In the genomic region with DNA sequence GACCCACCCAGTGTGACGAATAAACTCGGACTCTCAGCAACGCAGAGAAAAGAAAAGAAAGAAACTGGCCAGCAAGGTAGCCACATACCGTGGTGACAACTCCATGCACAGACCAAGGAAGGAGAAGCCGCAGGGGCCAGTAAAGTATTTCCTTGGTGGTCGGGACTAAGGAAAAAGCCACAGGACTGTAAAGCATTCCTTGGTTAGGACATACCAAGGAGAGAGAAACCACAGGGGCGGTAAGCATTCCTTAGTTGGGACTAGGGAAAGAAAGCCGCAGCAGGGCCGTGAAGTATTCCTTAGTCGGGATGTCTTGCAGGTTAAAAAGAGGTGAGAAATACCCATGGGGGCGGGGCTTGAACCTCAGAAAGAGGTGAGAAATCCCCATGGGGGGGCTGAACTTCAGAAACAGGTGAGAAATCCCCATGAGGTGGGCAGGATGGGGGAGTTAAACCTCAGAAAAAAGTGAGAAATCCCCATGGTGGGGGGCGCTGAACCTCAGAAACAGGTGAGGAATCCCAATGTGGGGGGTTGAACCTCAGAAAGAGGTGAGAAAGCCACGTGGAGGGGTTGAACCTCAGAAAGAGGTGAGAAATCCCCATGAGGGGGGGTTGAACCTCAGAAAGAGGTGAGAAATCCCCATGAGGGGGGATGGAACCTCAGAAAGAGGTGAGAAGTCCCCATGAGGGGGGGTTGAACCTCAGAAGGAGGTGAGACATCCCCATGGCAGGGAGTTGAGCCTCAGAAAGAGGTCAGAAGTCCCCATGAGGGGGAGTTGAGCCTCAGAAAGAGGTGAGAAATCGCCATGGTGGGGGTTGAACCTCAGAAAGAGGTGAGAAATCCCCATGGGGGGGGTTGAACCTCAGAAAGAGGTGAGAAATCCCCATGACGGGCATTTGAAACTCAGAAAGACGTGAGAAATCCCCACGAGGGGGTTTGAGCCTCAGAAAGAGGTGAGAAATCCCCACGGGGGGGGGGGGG, we compare ENCODE assay signal across 13 cellular contexts. TPM values are rescaled to one million over a fixed set of nuclear protein-coding genes. Genes with fewer than 3 reads are reported as not detected.
DNase-seq lines count a peak whose midpoint lies in the region; ATAC-seq and FAIRE-seq lines count a peak whose summit lies in the region.
"Had no signal": no experiment of that assay in that cellular context is flagged by ENCODE, and none has a peak within 500 bp of the region (broad histone marks: within the 10 kb centered on the region; RNA-seq: fewer than 3 reads in every experiment).

No MANE protein-coding gene starts in this region.

- no peak overlapping the region for H3K4me3 ChIP-seq in CD4-positive, CD25-positive, alpha-beta regulatory T cell (ENCODE audit: low read depth, low read length)
- H3K4me3 ChIP-seq in MG63 = peak overlapping the region; percentile 22
- H3K4me3 ChIP-seq: ascending aorta, tibial nerve had no signal

- H3K4me1 Mint-ChIP-seq in CD4-positive, CD25-positive, alpha-beta regulatory T cell = peaks cover 8 to 24% (median 12%) of the 10 kb centered on the region in 4 donors

- ATAC-seq in CD4-positive, CD25-positive, alpha-beta regulatory T cell (ENCODE audit: low read depth in 2 of 2) = no peak
- ATAC-seq in HG02852 (IDR thresholded peaks at IDR 0.05; ENCODE audit: unreplicated experiment) (no peak), esophagus mucosa (no peak), left ventricle myocardium superior (no peak)

- FAIRE-seq in frontal cortex (lab: Jason Lieb, UNC) = no peak

- H3K36me3 Mint-ChIP-seq in CD4-positive, CD25-positive, alpha-beta regulatory T cell = no peaks in the 10 kb centered on the region

- H3K9me3 ChIP-seq in CD4-positive, CD25-positive, alpha-beta regulatory T cell (ENCODE audit: control insufficient read depth in 2 of 2, low read length in 2 of 2) = no peaks in the 10 kb centered on the region
- no peaks in the 10 kb centered on the region for H3K9me3 ChIP-seq in MG63
- H3K9me3 ChIP-seq: ascending aorta, tibial nerve had no signal

- H3K27me3 Mint-ChIP-seq in CD4-positive, CD25-positive, alpha-beta regulatory T cell = peaks cover 6% of the 10 kb centered on the region

- H3K27me3 ChIP-seq in CD4-positive, CD25-positive, alpha-beta regulatory T cell (ENCODE audit: control insufficient read depth, insufficient read depth, low read length) = no peaks in the 10 kb centered on the region
- H3K27me3 ChIP-seq in MG63 = no peaks in the 10 kb centered on the region
- H3K27me3 ChIP-seq: ascending aorta, tibial nerve had no signal

- peak in 1 of 3 donors; percentile 27 for DNase-seq in CD4-positive, CD25-positive, alpha-beta regulatory T cell
- DNase-seq in MG63 (peak; percentile 16), myocyte (ENCODE audit: low read depth) (peak; percentile 87), frontal cortex (ENCODE audit: low spot score in 2 of 2) (no peak), left ventricle myocardium superior (no peak)
- DNase-seq in activated naive CD4-positive, alpha-beta T cell treated with anti-CD3 and anti-CD28 coated beads, Interleukin-2, amount 50 U/mL, for 16 hours = peak; percentile 24
- DNase-seq: NCI-H1436 treated with DMSO at 0.1 percent for 48 hours, SIG-M5 had no signal

- H3K9me3 Mint-ChIP-seq in CD4-positive, CD25-positive, alpha-beta regulatory T cell = no peaks in the 10 kb centered on the region

- H3K27ac Mint-ChIP-seq in CD4-positive, CD25-positive, alpha-beta regulatory T cell = peak overlapping the region in 2 of 3 donors; percentile 32 to 38

- no peak overlapping the region for H3K4me3 Mint-ChIP-seq in CD4-positive, CD25-positive, alpha-beta regulatory T cell

- H3K36me3 ChIP-seq in CD4-positive, CD25-positive, alpha-beta regulatory T cell (ENCODE audit: control insufficient read depth, insufficient read depth, low read length) = no peaks in the 10 kb centered on the region
- H3K36me3 ChIP-seq in MG63 = no peaks in the 10 kb centered on the region
- H3K36me3 ChIP-seq: ascending aorta, tibial nerve had no signal

- peaks cover 7% of the 10 kb centered on the region for H3K4me1 ChIP-seq in CD4-positive, CD25-positive, alpha-beta regulatory T cell (ENCODE audit: control insufficient read depth, insufficient read depth, low read length, poor library complexity, severe bottlenecking)
- H3K4me1 ChIP-seq: ascending aorta, tibial nerve had no signal

- intact Hi-C loops in left ventricle myocardium superior (cut with micrococcal nuclease) = no loop called here

- no peak overlapping the region for H3K27ac ChIP-seq in CD4-positive, CD25-positive, alpha-beta regulatory T cell (ENCODE audit: insufficient read depth, low read length, poor library complexity, severe bottlenecking)
- H3K27ac ChIP-seq: ascending aorta, C4-2B, tibial nerve had no signal

RNA-seq across cellular contexts. Expression of gene GOPC, which starts 14.0 kb away (rescaled TPM):
- 20.2 TPM for total RNA-seq in CD4-positive, CD25-positive, alpha-beta regulatory T cell
- 10 to 100 TPM; 13.0 to 15.4 (median 13.9) TPM for polyA plus RNA-seq in CD4-positive, CD25-positive, alpha-beta regulatory T cell
- total RNA-seq in MG63 (2014; rRNA removed; shearing (Covaris generic); ENCODE audit: low replicate concordance) = 15.4 and 18.5 TPM in 2 replicates
- 63.3 and 68.7 TPM in 2 replicates for total RNA-seq in myocyte
- 37.3 TPM for polyA plus RNA-seq in myocyte (2012)
- 66.9 TPM for total RNA-seq in frontal cortex
- 11.3 TPM for total RNA-seq in esophagus mucosa
- 19.3 TPM for total RNA-seq in left ventricle myocardium superior

RNA-seq across cellular contexts. Expression of gene NUS1, which starts 59.0 kb away (rescaled TPM):
- total RNA-seq in CD4-positive, CD25-positive, alpha-beta regulatory T cell = 24.6 TPM
- polyA plus RNA-seq in CD4-positive, CD25-positive, alpha-beta regulatory T cell = 10 to 100 TPM; 12.6 to 16.7 (median 14.8) TPM
- total RNA-seq in MG63 (2014; rRNA removed; shearing (Covaris generic); ENCODE audit: low replicate concordance) = 33.9 and 44.9 TPM in 2 replicates
- total RNA-seq in myocyte (9.5 and 11.7 TPM in 2 replicates), frontal cortex (34.6 TPM), esophagus mucosa (19.4 TPM), left ventricle myocardium superior (14.4 TPM)
- 17.4 TPM for polyA plus RNA-seq in myocyte (2012)

Comparison
In these comparisons a context has a peak if more than half of its experiments do, and no peak if none do; other contexts are left out.
1. DNase-seq: peak in MG63 (single experiment), activated naive CD4-positive, alpha-beta T cell treated with anti-CD3 and anti-CD28 coated beads, Interleukin-2, amount 50 U/mL, for 16 hours (single experiment) and myocyte (single experiment); none in frontal cortex (0 of 2) and left ventricle myocardium superior (single experiment).